In the genomic region with DNA sequence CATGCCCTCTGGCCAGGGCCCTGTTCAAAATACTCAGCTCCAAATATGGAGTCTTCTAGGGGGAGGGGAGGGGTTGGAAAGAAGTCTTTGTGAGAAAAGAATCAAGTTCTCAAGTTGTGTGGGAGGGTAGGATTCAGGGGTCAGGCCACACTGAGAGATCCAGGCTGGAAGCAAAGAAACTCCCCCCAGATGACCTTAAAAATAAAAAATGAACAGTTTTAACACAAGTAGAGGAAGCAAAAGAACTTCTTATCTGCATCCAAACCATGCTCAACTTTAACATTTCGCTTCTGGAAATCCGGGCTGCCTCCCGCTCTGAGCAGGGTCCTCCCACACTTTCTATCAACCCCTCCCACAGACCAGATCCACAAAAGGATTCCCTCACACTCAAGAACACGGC, we compare ENCODE assay signal across 9 cellular contexts. TPM values are rescaled to one million over a fixed set of nuclear protein-coding genes. Genes with fewer than 3 reads are reported as not detected.
A peak's percentile ranks its signal among the peaks of the same experiment; 100 is the strongest.
DNase-seq lines count a peak whose midpoint lies in the region; ATAC-seq and TF ChIP-seq lines count a peak whose summit lies in the region.
"Had no signal": no experiment of that assay in that cellular context is flagged by ENCODE, and none has a peak within 500 bp of the region (broad histone marks: within the 10 kb centered on the region; RNA-seq: fewer than 3 reads in every experiment).

No MANE protein-coding gene starts in this region.

- H3K4me1 ChIP-seq in colonic mucosa (peaks cover 16% of the 10 kb centered on the region), lower lobe of right lung (peaks cover 71% of the 10 kb centered on the region), thoracic aorta (ENCODE audit: control insufficient read depth in 1 of 2, low read depth in 2 of 2) (peaks cover 29 to 63% of the 10 kb centered on the region in 2 donors)

- H3K4me3 ChIP-seq in NB4 (ENCODE audit: low read depth, low read length) (peak overlapping the region; percentile 33), colonic mucosa (peak overlapping the region; percentile 13), lower lobe of right lung (peak overlapping the region; percentile 0), thoracic aorta (peak overlapping the region; percentile 18)

- H3K36me3 ChIP-seq in colonic mucosa (no peaks in the 10 kb centered on the region), lower lobe of right lung (no peaks in the 10 kb centered on the region), thoracic aorta (no peaks in the 10 kb centered on the region)

- intact Hi-C loops in colonic mucosa (cut with DNase I) = no loop called here
- intact Hi-C loops in lower lobe of right lung (cut with DNase I) = no loop called here

- ATAC-seq in lower lobe of right lung (peak in 1 of 2 donors; percentile 22), thoracic aorta (ENCODE audit: insufficient number of reproducible peaks, low FRiP score, low read depth) (no peak), HG02759 (IDR thresholded peaks at IDR 0.05; ENCODE audit: unreplicated experiment) (no peak)

- H3K9ac ChIP-seq in colonic mucosa (ENCODE audit: low read depth in 2 of 2, low read length in 2 of 2) = peak overlapping the region in 1 of 2 donors; percentile 13

- H3K27me3 ChIP-seq in colonic mucosa (no peaks in the 10 kb centered on the region), lower lobe of right lung (ENCODE audit: low read depth) (no peaks in the 10 kb centered on the region), thoracic aorta (replicated peaks; ENCODE audit: insufficient read depth) (no peaks in the 10 kb centered on the region)

- H3K9me3 ChIP-seq in colonic mucosa (no peaks in the 10 kb centered on the region), lower lobe of right lung (no peaks in the 10 kb centered on the region), thoracic aorta (no peaks in the 10 kb centered on the region)

- no peak for TF ChIP-seq POLR2A in NB4 (IDR thresholded peaks at IDR 0.05; ENCODE audit: extremely low read depth, insufficient read length)

- H3K27ac ChIP-seq in colonic mucosa = peak overlapping the region; percentile 53
- H3K27ac ChIP-seq in lower lobe of right lung = peak overlapping the region; percentile 13
- peak overlapping the region; percentile 41 to 64 for H3K27ac ChIP-seq in thoracic aorta

- peak; percentile 40 for DNase-seq in NB4 (ENCODE audit: low read depth)
- no peak for DNase-seq in colonic mucosa
- DNase-seq in lower lobe of right lung = no peak
- no peak for DNase-seq in thoracic aorta (ENCODE audit: low spot score)
- no peak for DNase-seq in DMS153 treated with DMSO at 0.1 percent for 48 hours (lab: John Stamatoyannopoulos, UW; ENCODE audit: unreplicated experiment)
- no peak for DNase-seq in activated CD4-positive, alpha-beta T cell treated with anti-CD3 and anti-CD28 coated beads for 4 hours
- no peak for DNase-seq in stimulated activated CD4-positive, alpha-beta T cell treated with anti-CD3 and anti-CD28 coated beads, Interleukin-1b, Interleukin-23, amount 100 ng/mL, for 48 hours
- DNase-seq: activated naive CD8-positive, alpha-beta T cell treated with anti-CD3 and anti-CD28 coated beads, Interleukin-2, amount 10 ng/mL, durations not matched to agents 7 days and 5 days had no signal

- TF ChIP-seq CTCF in NB4 (IDR thresholded peaks at IDR 0.05; ENCODE audit: low read depth, low read length) (no peak), colonic mucosa (IDR thresholded peaks at IDR 0.05) (no peak), lower lobe of right lung (IDR thresholded peaks at IDR 0.05) (no peak), thoracic aorta (IDR thresholded peaks at IDR 0.05) (no peak)

RNA-seq across cellular contexts. Expression of a gene that starts 44.1 kb away (rescaled TPM):
- total RNA-seq in colonic mucosa (10 to 100 TPM in 1 of 2 donors, 1 to 10 TPM in 1; 9.1 to 11.3 TPM), lower lobe of right lung (26.1 TPM), thoracic aorta (10 to 100 TPM; 83.8 to 89.4 TPM)
